20 cellular contexts compared by ENCODE assay signal in genomic region chr19:49763230-49763629, GRCh38. TPM values are rescaled to one million over a fixed set of nuclear protein-coding genes. Genes with fewer than 3 reads are reported as not detected.
DNase-seq lines count a peak whose midpoint lies in the region; ATAC-seq, FAIRE-seq and TF ChIP-seq lines count a peak whose summit lies in the region.
"Had no signal": no experiment of that assay in that cellular context is flagged by ENCODE, and none has a peak within 500 bp of the region (broad histone marks: within the 10 kb centered on the region; RNA-seq: fewer than 3 reads in every experiment).

Gene TSKS (minus strand): TSS chr19:49763306. CDS start chr19:49763247, 59 bp downstream.

- peaks cover 0 to 27% (median 17%) of the 10 kb centered on the region in 12 donors for H3K4me1 ChIP-seq in heart left ventricle
- peaks cover 18% of the 10 kb centered on the region for H3K4me1 ChIP-seq in lower lobe of right lung
- H3K4me1 ChIP-seq in tibial artery = peaks cover 0 to 26% (median 17%) of the 10 kb centered on the region in 4 donors
- peaks cover 2 to 5% of the 10 kb centered on the region in 2 donors for H3K4me1 ChIP-seq in small intestine (ENCODE audit: control insufficient read depth in 2 of 2, insufficient read depth in 1 of 2, low read depth in 1 of 2, low read length in 1 of 2)

- H3K27me3 ChIP-seq in heart left ventricle (no peaks in the 10 kb centered on the region), lower lobe of right lung (ENCODE audit: low read depth) (no peaks in the 10 kb centered on the region), tibial artery (no peaks in the 10 kb centered on the region), small intestine (ENCODE audit: control insufficient read depth in 2 of 2, insufficient read depth in 2 of 2, low read length in 2 of 2) (no peaks in the 10 kb centered on the region)

- ATAC-seq in heart left ventricle = no peak
- ATAC-seq in left cardiac atrium = no peak
- no peak for ATAC-seq in T-cell (replicated peaks in 1 of 4)
- no peak for ATAC-seq in lower lobe of right lung

- peak within 1 kb of the TSS in 9 of 12 donors; percentile 11 to 88 (median 66) for H3K27ac ChIP-seq in heart left ventricle
- peak within 1 kb of the TSS; percentile 59 for H3K27ac ChIP-seq in lower lobe of right lung
- peak within 1 kb of the TSS; percentile 28 to 66 for H3K27ac ChIP-seq in tibial artery
- H3K27ac ChIP-seq in small intestine (ENCODE audit: low read depth in 1 of 2, low read length in 1 of 2) = no peak within 1 kb of the TSS
- H3K27ac ChIP-seq: neutrophil had no signal

- DNase-seq in heart left ventricle (no peak), left cardiac atrium (no peak), T-cell (no peak), lower lobe of right lung (no peak), tibial artery (no peak), islet precursor cell (no peak), small intestine (no peak), DMS79 treated with DMSO at 0.1 percent for 48 hours (lab: John Stamatoyannopoulos, UW) (no peak)
- DNase-seq: AML-193, aorta, DMS53, KG1, NCI-H510A, SK-N-SH, stomach had no signal

- CTCF ChIA-PET in T-cell (lab: Charles Lee) = no interaction called here

- POLR2A ChIA-PET in T-cell (lab: Charles Lee) = no interaction called here

- H3K4me3 Mint-ChIP-seq in T-cell = no peak within 1 kb of the TSS

- no peak for FAIRE-seq in small intestine (lab: Jason Lieb, UNC)

- no peak for TF ChIP-seq CTCF in heart left ventricle (IDR thresholded peaks at IDR 0.05)
- no peak for TF ChIP-seq CTCF in lower lobe of right lung (IDR thresholded peaks at IDR 0.05)
- no peak for TF ChIP-seq CTCF in tibial artery (IDR thresholded peaks at IDR 0.05)

- no peak for TF ChIP-seq POLR2A in heart left ventricle (IDR thresholded peaks at IDR 0.05)

- H3K9me3 Mint-ChIP-seq in T-cell = no peaks in the 10 kb centered on the region

- H3K4me3 ChIP-seq in heart left ventricle (no peak within 1 kb of the TSS), lower lobe of right lung (no peak within 1 kb of the TSS), tibial artery (no peak within 1 kb of the TSS), small intestine (ENCODE audit: low read depth in 1 of 2, low read length in 2 of 2) (no peak within 1 kb of the TSS)
- H3K4me3 ChIP-seq: esophagus muscularis mucosa, HAP-1, skin epidermis, stomach had no signal

- peaks cover 18 to 21% (median 18%) of the 10 kb centered on the region in 3 donors for H3K4me1 Mint-ChIP-seq in T-cell

- H3K27ac Mint-ChIP-seq in T-cell = peak within 1 kb of the TSS; percentile 9 to 82

- WGBS in heart left ventricle, 4 donors = 75 to 80% (median 77%) methylated on average over 6 of the region's 6 CpGs
- 78 to 82% (median 79%) methylated on average over 6 of the region's 6 CpGs for WGBS in small intestine, 3 donors

- intact Hi-C loops in heart left ventricle (cut with DNase I) (loop anchor here in 1 of 10 donors (5.0 kb wide), 2 partner anchors 46 to 71 kb away; partner anchors contain the start of gene CPT1C), left cardiac atrium (cut with DNase I) (loop anchor here in 1 of 2 donors (5.0 kb wide), 1 partner anchor 71 kb away; the partner anchor contains the start of gene CPT1C), lower lobe of right lung (cut with DNase I) (no loop called here), tibial artery (cut with DNase I; ENCODE audit: low total_unique reads) (loop anchor here (10.0 kb wide), 1 partner anchor 102 kb away; the partner anchor contains the start of gene PNKP)

- H3K9me3 ChIP-seq in heart left ventricle = no peaks in the 10 kb centered on the region
- no peaks in the 10 kb centered on the region for H3K9me3 ChIP-seq in lower lobe of right lung
- H3K9me3 ChIP-seq in tibial artery = no peaks in the 10 kb centered on the region
- H3K9me3 ChIP-seq in small intestine (ENCODE audit: control insufficient read depth, low read depth) = no peaks in the 10 kb centered on the region
- H3K9me3 ChIP-seq: esophagus muscularis mucosa, HAP-1, neutrophil, SK-N-SH, stomach had no signal

- peaks cover 0 to 2% of the 10 kb centered on the region in 2 donors for H3K27me3 Mint-ChIP-seq in T-cell

- H3K36me3 Mint-ChIP-seq in T-cell = no peaks in the 10 kb centered on the region

- no peaks in the 10 kb centered on the region for H3K36me3 ChIP-seq in heart left ventricle
- H3K36me3 ChIP-seq in lower lobe of right lung = no peaks in the 10 kb centered on the region
- no peaks in the 10 kb centered on the region for H3K36me3 ChIP-seq in tibial artery
- no peaks in the 10 kb centered on the region for H3K36me3 ChIP-seq in small intestine (ENCODE audit: control insufficient read depth in 2 of 2, insufficient read depth in 2 of 2, low read length in 2 of 2)
- H3K36me3 ChIP-seq: esophagus muscularis mucosa, HAP-1, neutrophil, stomach had no signal

RNA-seq across cellular contexts. Expression of gene TSKS, which starts in this region (rescaled TPM):
- total RNA-seq in heart left ventricle (under 1 TPM in 6 of 9 donors, not detected in 3; 0.23 to 0.77 (median 0.34) TPM), left cardiac atrium (1 to 10 TPM in 1 of 2 donors, under 1 TPM in 1; 0.76 to 1.1 TPM), T-cell (1 to 10 TPM in 3 of 5 donors, under 1 TPM in 2; 0.23 to 4.1 (median 2.1) TPM), lower lobe of right lung (1.2 TPM)
- polyA plus RNA-seq in heart left ventricle (under 1 TPM; 0.49 to 0.72 TPM), small intestine (under 1 TPM in 2 of 3 donors, not detected in 1; 0.28 to 0.54 TPM)
- total RNA-seq: dermis microvascular lymphatic vessel endothelial cell, stomach had no signal
- polyA plus RNA-seq: SK-N-SH had no signal

Comparison
In these comparisons a context has a peak if more than half of its experiments do, and no peak if none do; other contexts are left out.
1. H3K27ac ChIP-seq: peak in heart left ventricle (9 of 12), lower lobe of right lung (single experiment) and tibial artery (2 of 2); none in small intestine (0 of 2).